2 cellular contexts compared by ENCODE assay signal in genomic region chr5:75156585-75156984, GRCh38.
TF ChIP-seq lines count a peak whose summit lies in the region.

No MANE protein-coding gene starts in this region.

TF ChIP-seq in Ishikawa, 13 proteins besides CTCF, POLR2A, EP300 and RAD21 (continued from another document):
- no peak for TF ChIP-seq REST (IDR thresholded peaks at IDR 0.05; ENCODE audit: low read depth)
- TF ChIP-seq MAX (IDR thresholded peaks at IDR 0.05) = no peak
- no peak for TF ChIP-seq YY1 (IDR thresholded peaks at IDR 0.05; ENCODE audit: low read depth)
- TF ChIP-seq CEBPB (IDR thresholded peaks at IDR 0.05) = no peak
- TF ChIP-seq NFIC (IDR thresholded peaks at IDR 0.05) = no peak
- no peak for TF ChIP-seq EGR1 (IDR thresholded peaks at IDR 0.05)
- no peak for TF ChIP-seq USF1 (IDR thresholded peaks at IDR 0.05)

TF ChIP-seq in K562, 482 proteins besides CTCF, POLR2A, EP300 and RAD21 (continued from another document):
- no peak for TF ChIP-seq HES1 (IDR thresholded peaks at IDR 0.05; ENCODE audit: low read depth)
- TF ChIP-seq, protein P1, sequence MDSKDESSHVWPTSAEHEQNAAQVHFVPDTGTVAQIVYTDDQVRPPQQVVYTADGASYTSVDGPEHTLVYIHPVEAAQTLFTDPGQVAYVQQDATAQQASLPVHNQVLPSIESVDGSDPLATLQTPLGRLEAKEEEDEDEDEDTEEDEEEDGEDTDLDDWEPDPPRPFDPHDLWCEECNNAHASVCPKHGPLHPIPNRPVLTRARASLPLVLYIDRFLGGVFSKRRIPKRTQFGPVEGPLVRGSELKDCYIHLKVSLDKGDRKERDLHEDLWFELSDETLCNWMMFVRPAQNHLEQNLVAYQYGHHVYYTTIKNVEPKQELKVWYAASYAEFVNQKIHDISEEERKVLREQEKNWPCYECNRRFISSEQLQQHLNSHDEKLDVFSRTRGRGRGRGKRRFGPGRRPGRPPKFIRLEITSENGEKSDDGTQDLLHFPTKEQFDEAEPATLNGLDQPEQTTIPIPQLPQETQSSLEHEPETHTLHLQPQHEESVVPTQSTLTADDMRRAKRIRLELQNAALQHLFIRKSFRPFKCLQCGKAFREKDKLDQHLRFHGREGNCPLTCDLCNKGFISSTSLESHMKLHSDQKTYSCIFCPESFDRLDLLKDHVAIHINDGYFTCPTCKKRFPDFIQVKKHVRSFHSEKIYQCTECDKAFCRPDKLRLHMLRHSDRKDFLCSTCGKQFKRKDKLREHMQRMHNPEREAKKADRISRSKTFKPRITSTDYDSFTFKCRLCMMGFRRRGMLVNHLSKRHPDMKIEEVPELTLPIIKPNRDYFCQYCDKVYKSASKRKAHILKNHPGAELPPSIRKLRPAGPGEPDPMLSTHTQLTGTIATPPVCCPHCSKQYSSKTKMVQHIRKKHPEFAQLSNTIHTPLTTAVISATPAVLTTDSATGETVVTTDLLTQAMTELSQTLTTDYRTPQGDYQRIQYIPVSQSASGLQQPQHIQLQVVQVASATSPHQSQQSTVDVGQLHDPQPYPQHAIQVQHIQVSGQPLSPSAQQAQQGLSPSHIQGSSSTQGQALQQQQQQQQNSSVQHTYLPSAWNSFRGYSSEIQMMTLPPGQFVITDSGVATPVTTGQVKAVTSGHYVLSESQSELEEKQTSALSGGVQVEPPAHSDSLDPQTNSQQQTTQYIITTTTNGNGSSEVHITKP (IDR thresholded peaks at IDR 0.05; ENCODE audit: partially characterized antibody) = no peak
- no peak for TF ChIP-seq ZBTB43 (CRISPR knock-in tag; IDR thresholded peaks at IDR 0.05)
- no peak for TF ChIP-seq ZNF175 (CRISPR knock-in tag; IDR thresholded peaks at IDR 0.05; ENCODE audit: low read depth)
